15 cellular contexts compared by ENCODE assay signal in the genomic region with DNA sequence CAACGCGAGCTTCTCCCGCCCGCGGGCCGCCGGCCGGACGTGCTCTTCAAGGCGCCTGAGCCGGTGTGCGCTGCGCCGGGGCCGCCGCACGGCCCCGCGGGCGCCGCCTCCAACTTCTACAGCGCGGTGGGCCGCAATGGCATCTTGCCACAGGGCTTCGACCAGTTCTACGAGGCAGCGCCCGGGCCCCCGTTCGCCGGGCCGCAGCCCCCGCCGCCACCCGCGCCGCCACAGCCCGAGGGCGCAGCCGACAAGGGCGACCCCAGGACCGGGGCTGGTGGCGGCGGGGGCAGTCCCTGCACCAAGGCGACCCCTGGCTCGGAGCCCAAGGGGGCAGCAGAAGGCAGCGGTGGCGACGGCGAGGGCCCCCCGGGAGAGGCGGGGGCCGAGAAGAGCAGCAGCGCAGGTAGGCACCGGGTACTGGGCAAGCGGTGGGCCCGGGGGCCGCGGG. TPM values are rescaled to one million over a fixed set of nuclear protein-coding genes. Genes with fewer than 3 reads are reported as not detected.
DNase-seq lines count a peak whose midpoint lies in the region; TF ChIP-seq lines count a peak whose summit lies in the region.
"Had no signal": no experiment of that assay in that cellular context is flagged by ENCODE, and none has a peak within 500 bp of the region (broad histone marks: within the 10 kb centered on the region; RNA-seq: fewer than 3 reads in every experiment).

No MANE protein-coding gene starts in this region.

- H3K27me3 Mint-ChIP-seq in type B pancreatic cell = peaks cover 92% of the 10 kb centered on the region

- no peaks in the 10 kb centered on the region for H3K36me3 Mint-ChIP-seq in type B pancreatic cell

- no peak overlapping the region for H3K27ac Mint-ChIP-seq in type B pancreatic cell
- H3K27ac Mint-ChIP-seq: activated CD4-positive, alpha-beta T cell treated with anti-CD3 and anti-CD28 coated beads for 36 hours; progenitor cell of endocrine pancreas had no signal

- H3K27me3 ChIP-seq in spleen (replicated peaks in 1 of 7) = peaks cover 30 to 100% (median 99%) of the 10 kb centered on the region in 7 donors

- TF ChIP-seq POLR2A in spleen (IDR thresholded peaks at IDR 0.05) = no peak

- H3K4me3 ChIP-seq in fibroblast of villous mesenchyme (ENCODE audit: low read depth, low read length) (peak overlapping the region; percentile 62), spleen (peak overlapping the region in 1 of 8 donors; percentile 62)

- 2 to 16% (median 7%) methylated on average over 22 to 59 of the region's 59 CpGs for WGBS in spleen, 5 donors

- H3K36me3 ChIP-seq in spleen = no peaks in the 10 kb centered on the region

- H3K27ac ChIP-seq in spleen = no peak overlapping the region
- H3K27ac ChIP-seq: foreskin keratinocyte had no signal

- in situ Hi-C loops in GM13977 (cut with MboI; ENCODE audit: low pct_unique_long_range_greater_than_20kb, low sequenced_read_pairs, unreplicated experiment) = loop anchor here (25.0 kb wide), 1 partner anchor 745 kb away; no protein-coding TSS in a partner anchor

- H3K4me3 Mint-ChIP-seq in type B pancreatic cell = no peak overlapping the region
- H3K4me3 Mint-ChIP-seq: activated naive CD8-positive, alpha-beta T cell treated with anti-CD3 and anti-CD28 coated beads, Interleukin-2, amount 10 ng/mL, durations not matched to agents 7 days and 5 days had no signal

- H3K4me1 Mint-ChIP-seq in type B pancreatic cell (ENCODE audit: unreplicated experiment) = peaks cover 14% of the 10 kb centered on the region

- H3K9me3 ChIP-seq in spleen = peaks cover 0 to 5% (median 0%) of the 10 kb centered on the region in 8 donors

- intact Hi-C loops in spleen (cut with DNase I; ENCODE audit: low total_unique reads) = no loop called here

- H3K9me3 Mint-ChIP-seq in type B pancreatic cell = no peaks in the 10 kb centered on the region

- TF ChIP-seq CTCF in fibroblast of villous mesenchyme (IDR thresholded peaks at IDR 0.05; ENCODE audit: insufficient read depth, low read depth, low read length) = no peak
- no peak for TF ChIP-seq CTCF in type B pancreatic cell (conservative IDR thresholded peaks at IDR 0.05)
- TF ChIP-seq CTCF in GM13977 (IDR thresholded peaks at IDR 0.05; ENCODE audit: extremely low read depth, insufficient read depth, missing control alignments) = no peak
- no peak for TF ChIP-seq CTCF in spleen (IDR thresholded peaks at IDR 0.05 in 8 of 11, conservative IDR thresholded peaks at IDR 0.05 in 3 of 11)

- peaks cover 10 to 63% (median 41%) of the 10 kb centered on the region in 6 donors for H3K4me1 ChIP-seq in spleen
- H3K4me1 ChIP-seq: foreskin keratinocyte had no signal

- peak; percentile 20 for DNase-seq in activated T-cell treated with anti-CD3 and anti-CD28 coated beads, Interleukin-2, amount 50 U/mL, for 1 hour
- DNase-seq in activated T-cell treated with anti-CD3 and anti-CD28 coated beads for 4 hours = no peak
- peak; percentile 57 for DNase-seq in NCI-H69 (lab: John Stamatoyannopoulos, UW)
- DNase-seq in fibroblast of villous mesenchyme (ENCODE audit: low read depth) = no peak
- DNase-seq in type B pancreatic cell (ENCODE audit: extremely low spot score, unreplicated experiment) = peak; percentile 67
- DNase-seq in NCI-H1694 (lab: John Stamatoyannopoulos, UW) = no peak
- DNase-seq in GM13977 (ENCODE audit: low spot score) = no peak
- DNase-seq in spleen = no peak
- DNase-seq: activated CD4-positive, alpha-beta T cell treated with anti-CD3 and anti-CD28 coated beads for 36 hours; activated naive CD8-positive, alpha-beta T cell treated with anti-CD3 and anti-CD28 coated beads, Interleukin-2, amount 10 ng/mL, durations not matched to agents 7 days and 5 days; AML-193; SIG-M5 had no signal

RNA-seq across cellular contexts. Expression of gene HOXD11, which starts 0.7 kb away (rescaled TPM):
- 26.4 and 42.3 TPM in 2 replicates for total RNA-seq in fibroblast of villous mesenchyme
- total RNA-seq in type B pancreatic cell (ENCODE audit: low replicate concordance) = 0.21 and 1.1 TPM in 2 replicates
- total RNA-seq in spleen = not detected
- polyA plus RNA-seq in spleen = not detected
- total RNA-seq: activated CD4-positive, alpha-beta T cell treated with anti-CD3 and anti-CD28 coated beads for 36 hours; activated naive CD8-positive, alpha-beta T cell treated with anti-CD3 and anti-CD28 coated beads, Interleukin-2, amount 10 ng/mL, durations not matched to agents 7 days and 5 days; bronchial epithelial cell; foreskin keratinocyte; progenitor cell of endocrine pancreas had no signal
- polyA plus RNA-seq: foreskin keratinocyte had no signal

RNA-seq across cellular contexts. Expression of gene HOXD12, which starts 8.2 kb away (rescaled TPM):
- total RNA-seq in fibroblast of villous mesenchyme = not detected in 2 replicates
- not detected in 2 replicates for total RNA-seq in type B pancreatic cell (ENCODE audit: low replicate concordance)
- total RNA-seq in spleen = not detected
- polyA plus RNA-seq in spleen = not detected
- total RNA-seq: activated CD4-positive, alpha-beta T cell treated with anti-CD3 and anti-CD28 coated beads for 36 hours; activated naive CD8-positive, alpha-beta T cell treated with anti-CD3 and anti-CD28 coated beads, Interleukin-2, amount 10 ng/mL, durations not matched to agents 7 days and 5 days; bronchial epithelial cell; foreskin keratinocyte; progenitor cell of endocrine pancreas had no signal
- polyA plus RNA-seq: foreskin keratinocyte had no signal

RNA-seq across cellular contexts. Expression of gene HOXD10, which starts 8.8 kb away (rescaled TPM):
- total RNA-seq in fibroblast of villous mesenchyme (39.9 and 58.7 TPM in 2 replicates), type B pancreatic cell (ENCODE audit: low replicate concordance) (0.19 and 0.56 TPM in 2 replicates), spleen (not detected)
- under 1 TPM in 1 of 3 donors, not detected in 2; 0.06 TPM for polyA plus RNA-seq in spleen
- total RNA-seq: activated CD4-positive, alpha-beta T cell treated with anti-CD3 and anti-CD28 coated beads for 36 hours; activated naive CD8-positive, alpha-beta T cell treated with anti-CD3 and anti-CD28 coated beads, Interleukin-2, amount 10 ng/mL, durations not matched to agents 7 days and 5 days; bronchial epithelial cell; foreskin keratinocyte; progenitor cell of endocrine pancreas had no signal
- polyA plus RNA-seq: foreskin keratinocyte had no signal

RNA-seq across cellular contexts. Expression of gene HOXD9, which starts 14.8 kb away (rescaled TPM):
- total RNA-seq in fibroblast of villous mesenchyme (10.6 and 11.2 TPM in 2 replicates), type B pancreatic cell (ENCODE audit: low replicate concordance) (0.19 and 1.5 TPM in 2 replicates), spleen (1 to 10 TPM; 1.1 to 4.0 (median 2.9) TPM)
- 1 to 10 TPM; 1.2 to 3.6 (median 1.5) TPM for polyA plus RNA-seq in spleen
- total RNA-seq: activated CD4-positive, alpha-beta T cell treated with anti-CD3 and anti-CD28 coated beads for 36 hours; activated naive CD8-positive, alpha-beta T cell treated with anti-CD3 and anti-CD28 coated beads, Interleukin-2, amount 10 ng/mL, durations not matched to agents 7 days and 5 days; bronchial epithelial cell; progenitor cell of endocrine pancreas had no signal

RNA-seq across cellular contexts. Expression of gene HOXD13, which starts 15.2 kb away (rescaled TPM):
- total RNA-seq in fibroblast of villous mesenchyme (0.43 TPM in 1 of 2 replicates, not detected in the other), type B pancreatic cell (ENCODE audit: low replicate concordance) (0.31 and 0.43 TPM in 2 replicates), spleen (not detected)
- not detected for polyA plus RNA-seq in spleen
- total RNA-seq: activated CD4-positive, alpha-beta T cell treated with anti-CD3 and anti-CD28 coated beads for 36 hours; activated naive CD8-positive, alpha-beta T cell treated with anti-CD3 and anti-CD28 coated beads, Interleukin-2, amount 10 ng/mL, durations not matched to agents 7 days and 5 days; bronchial epithelial cell; foreskin keratinocyte; progenitor cell of endocrine pancreas had no signal
- polyA plus RNA-seq: foreskin keratinocyte had no signal

Comparison
In these comparisons a context has a peak if more than half of its experiments do, and no peak if none do; other contexts are left out.
1. DNase-seq: peak in activated T-cell treated with anti-CD3 and anti-CD28 coated beads, Interleukin-2, amount 50 U/mL, for 1 hour (single experiment), NCI-H69 (single experiment) and type B pancreatic cell (single experiment); none in activated T-cell treated with anti-CD3 and anti-CD28 coated beads for 4 hours (single experiment), fibroblast of villous mesenchyme (single experiment), NCI-H1694 (single experiment), GM13977 (single experiment) and spleen (single experiment).
2. RNA of gene HOXD11, which starts 0.7 kb away (total RNA-seq): 26.4 to 42.3 TPM in fibroblast of villous mesenchyme; 0.21 to 1.1 TPM in type B pancreatic cell and not detected in spleen; every median in the first group is over 10 times any median in the second.
3. RNA of gene HOXD10, which starts 8.8 kb away (total RNA-seq): 39.9 to 58.7 TPM in fibroblast of villous mesenchyme; 0.19 to 0.56 TPM in type B pancreatic cell and not detected in spleen; every median in the first group is over 10 times any median in the second.